In the genomic region with DNA sequence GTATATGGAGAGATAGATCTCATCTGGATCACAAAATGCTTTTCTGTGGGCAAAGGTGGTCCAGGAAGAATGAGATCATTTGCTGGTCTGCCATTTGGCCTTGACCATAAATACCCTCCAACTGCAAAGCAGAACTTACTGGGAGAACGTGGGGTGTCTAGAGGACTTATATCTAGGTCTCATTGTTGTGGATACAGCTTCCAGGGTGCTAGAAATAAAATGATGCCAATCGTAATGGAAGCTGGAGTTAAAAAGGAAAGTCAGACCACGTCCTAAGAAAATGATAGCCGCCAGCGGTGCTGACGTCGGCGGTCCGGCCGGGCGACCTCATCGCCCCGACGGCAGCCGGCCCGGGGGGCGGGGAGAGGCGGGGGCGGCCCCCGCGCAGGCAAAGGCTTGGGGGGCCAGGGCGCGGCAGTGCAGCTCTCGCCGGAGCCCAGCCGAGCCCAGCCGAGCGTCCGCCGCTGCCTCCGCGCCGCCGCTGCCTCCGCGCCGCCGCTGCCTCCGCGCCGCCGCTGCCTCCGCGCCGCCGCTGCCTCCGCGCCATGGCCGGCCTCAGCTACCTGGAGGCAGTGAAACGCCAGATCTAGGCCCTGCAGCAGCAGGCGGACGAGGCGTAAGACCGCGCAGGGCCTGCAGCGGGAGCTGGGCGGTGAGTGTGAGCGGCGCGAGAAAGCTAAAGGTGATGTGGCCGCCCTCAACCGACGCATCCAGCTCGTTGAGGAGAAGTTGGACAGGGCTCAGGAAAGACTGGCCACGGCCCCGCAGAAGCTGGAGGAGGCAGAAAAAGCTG, we compare ENCODE assay signal across 8 cellular contexts.
DNase-seq lines count a peak whose midpoint lies in the region; ATAC-seq and TF ChIP-seq lines count a peak whose summit lies in the region.

No MANE protein-coding gene starts in this region.

- peak; percentile 28 for DNase-seq in GM04504 (ENCODE audit: low read depth)
- DNase-seq in WERI-Rb-1: peak; percentile 40
- peak; percentile 60 to 84 for DNase-seq in left lung
- peak; percentile 44 for DNase-seq in stimulated activated CD4-positive, alpha-beta T cell treated with anti-CD3 and anti-CD28 coated beads, Interleukin-4, amount 100 ng/mL, for 1 hour
- no peak for DNase-seq in cerebellar nuclear complex (lab: John Stamatoyannopoulos, UW)

- no peaks in the 10 kb centered on the region for H4K20me1 ChIP-seq in KMS-11 (ENCODE audit: insufficient read depth)

- H3K79me2 ChIP-seq in KMS-11 (ENCODE audit: insufficient read depth, low read depth): no peaks in the 10 kb centered on the region

- H3K4me3 ChIP-seq in KMS-11 (IDR thresholded peaks at IDR 0.05; ENCODE audit: insufficient read depth, low read depth, low read length) (no peak overlapping the region), WERI-Rb-1 (ENCODE audit: low read depth, low read length) (peak overlapping the region; percentile 47), left lung (peak overlapping the region; percentile 52 to 55)

- intact Hi-C loops in left lung (cut with DNase I): no loop called here

- H3K36me3 ChIP-seq in KMS-11 (ENCODE audit: insufficient read depth) (no peaks in the 10 kb centered on the region), WERI-Rb-1 (no peaks in the 10 kb centered on the region), left lung (no peaks in the 10 kb centered on the region)

- H3K9ac ChIP-seq in KMS-11: peak overlapping the region; percentile 25; the same call in 1 of the 2 replicates

- TF ChIP-seq CTCF in KMS-11 (conservative IDR thresholded peaks at IDR 0.05; ENCODE audit: low read depth, low read length) (no peak), WERI-Rb-1 (IDR thresholded peaks at IDR 0.05; ENCODE audit: low read depth, low read length) (no peak), left lung (IDR thresholded peaks at IDR 0.05) (no peak)

- H3K9me3 ChIP-seq in WERI-Rb-1 (ENCODE audit: severe bottlenecking) (no peaks in the 10 kb centered on the region), left lung (no peaks in the 10 kb centered on the region)

- H3K27me3 ChIP-seq in KMS-11 (ENCODE audit: insufficient read depth, low read depth): no peaks in the 10 kb centered on the region
- no peaks in the 10 kb centered on the region for H3K27me3 ChIP-seq in WERI-Rb-1 (ENCODE audit: insufficient read depth, low read depth, severe bottlenecking)
- no peaks in the 10 kb centered on the region for H3K27me3 ChIP-seq in left lung

- H2AFZ ChIP-seq in KMS-11 (ENCODE audit: low read depth): peak overlapping the region; percentile 49; the same call in 1 of the 2 replicates

- ATAC-seq in GM21723 (IDR thresholded peaks at IDR 0.05; ENCODE audit: unreplicated experiment) (peak; percentile 90), left lung (peak; percentile 86)

- H3K4me1 ChIP-seq in KMS-11 (ENCODE audit: low read depth, poor library complexity, severe bottlenecking): no peaks in the 10 kb centered on the region
- H3K4me1 ChIP-seq in left lung: peaks cover 0 to 16% of the 10 kb centered on the region in 2 donors

- H3K27ac ChIP-seq in KMS-11 (no peak overlapping the region), WERI-Rb-1 (no peak overlapping the region), cingulate gyrus (ENCODE audit: low read depth, low read length) (peak overlapping the region; percentile 69), left lung (peak overlapping the region; percentile 83 to 88)

- H3K4me2 ChIP-seq in KMS-11: no peak overlapping the region; the same call in 1 of the 2 replicates

Comparison
In these comparisons a context has a peak if more than half of its experiments do, and no peak if none do; other contexts are left out.
1. DNase-seq: peak in GM04504 (single experiment), WERI-Rb-1 (single experiment), left lung (2 of 2) and stimulated activated CD4-positive, alpha-beta T cell treated with anti-CD3 and anti-CD28 coated beads, Interleukin-4, amount 100 ng/mL, for 1 hour (single experiment); none in cerebellar nuclear complex (0 of 2).
2. H3K27ac ChIP-seq: peak in cingulate gyrus (single experiment) and left lung (2 of 2); none in KMS-11 (single experiment) and WERI-Rb-1 (single experiment).